In the genomic region with DNA sequence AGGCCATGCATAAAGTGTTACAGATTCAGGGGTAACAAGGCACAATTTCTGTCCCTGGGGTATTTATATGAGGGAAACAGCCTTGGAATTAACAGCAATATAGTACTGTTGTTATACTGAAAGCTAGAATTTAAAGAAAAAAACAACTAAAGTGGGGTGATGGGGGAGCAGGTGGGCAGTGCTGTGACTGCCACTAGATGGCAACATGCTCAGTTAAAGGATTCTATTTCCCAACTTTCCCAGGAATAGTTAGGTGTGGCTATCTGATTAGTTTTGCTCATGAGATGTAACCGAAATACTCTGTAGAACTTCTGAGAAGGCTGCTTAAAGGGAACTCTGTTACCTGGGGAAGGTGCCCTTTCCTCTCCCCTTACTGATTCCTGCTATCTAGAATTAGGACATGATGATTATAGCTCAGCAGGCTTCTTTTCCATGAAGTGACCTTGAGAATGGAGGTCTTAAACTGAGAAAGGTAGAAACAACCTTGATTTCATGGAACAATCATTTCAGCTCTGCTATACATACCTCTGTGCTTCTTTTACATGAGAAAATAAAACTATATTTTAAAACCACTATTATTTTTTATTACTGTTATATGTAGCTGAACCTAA, we compare ENCODE assay signal across 9 cellular contexts.
DNase-seq lines count a peak whose midpoint lies in the region; ATAC-seq and TF ChIP-seq lines count a peak whose summit lies in the region.
"Had no signal": no experiment of that assay in that cellular context is flagged by ENCODE, and none has a peak within 500 bp of the region (broad histone marks: within the 10 kb centered on the region; RNA-seq: fewer than 3 reads in every experiment).

No MANE protein-coding gene starts in this region.

- WGBS in stomach, 5 donors, result 24 to 43% (median 25%) methylated on average over 1 of the region's 1 CpG

- BruUV-seq in OCI-LY7 (replicated peaks; lab: Mats Ljungman, UMichigan), result no TSS peak

- H3K4me1 Mint-ChIP-seq in activated CD4-positive, alpha-beta memory T cell treated with anti-CD3 and anti-CD28 coated beads for 36 hours (ENCODE audit: low read depth), result no peaks in the 10 kb centered on the region

- H3K27me3 ChIP-seq in stomach, result no peaks in the 10 kb centered on the region

- no peaks in the 10 kb centered on the region for H3K36me3 ChIP-seq in OCI-LY7 (ENCODE audit: insufficient read depth, low read length)
- no peaks in the 10 kb centered on the region for H3K36me3 ChIP-seq in stomach

- CTCF ChIA-PET in OCI-LY7 (lab: Charles Lee; ENCODE audit: unreplicated experiment), result interaction anchor here (0.6 to 0.7 kb wide), 2 partner anchors 14 to 216 kb away, joined by 3 read pairs; no protein-coding TSS in a partner anchor
- CTCF ChIA-PET in activated CD4-positive, alpha-beta memory T cell treated with anti-CD3 and anti-CD28 coated beads for 36 hours (lab: Charles Lee), result interaction anchor here (0.6 to 3.5 kb wide), 12 partner anchors 13 to 183 kb away, joined by 3 to 15 read pairs (median 4); a partner anchor contains a TSS

- no peak overlapping the region for H3K4me3 Mint-ChIP-seq in activated CD4-positive, alpha-beta memory T cell treated with anti-CD3 and anti-CD28 coated beads for 36 hours
- H3K4me3 Mint-ChIP-seq: dendritic cell treated with granulocyte-macrophage colony-stimulating factor and Interleukin-4, amounts not matched to agents 40 ng/mL and 50 ng/mL, for 4 days had no signal

- peaks cover 17% of the 10 kb centered on the region for H3K9me3 Mint-ChIP-seq in activated CD4-positive, alpha-beta memory T cell treated with anti-CD3 and anti-CD28 coated beads for 36 hours

- H4K20me1 ChIP-seq in OCI-LY7 (ENCODE audit: insufficient read depth, low read length), result no peaks in the 10 kb centered on the region

- H3K36me3 Mint-ChIP-seq in activated CD4-positive, alpha-beta memory T cell treated with anti-CD3 and anti-CD28 coated beads for 36 hours, result peaks cover 10% of the 10 kb centered on the region

- no peaks in the 10 kb centered on the region for H3K9me2 ChIP-seq in OCI-LY7 (ENCODE audit: insufficient read depth, low read length)

- in situ Hi-C loops in ACHN (cut with HindIII; ENCODE audit: low pct_ligation_motif_present, low pct_unique_long_range_greater_than_20kb, low sequenced_read_pairs) (no loop called here), GM13977 (cut with MboI; ENCODE audit: low pct_unique_long_range_greater_than_20kb, low sequenced_read_pairs, unreplicated experiment) (no loop called here)

- intact Hi-C loops in OCI-LY7 (cut with micrococcal nuclease; ENCODE audit: unreplicated experiment) (no loop called here), stomach (cut with DNase I; ENCODE audit: low total_unique reads) (no loop called here)
- intact Hi-C loops in activated CD4-positive, alpha-beta memory T cell treated with anti-CD3 and anti-CD28 coated beads for 36 hours (cut with micrococcal nuclease), result no loop called here

- H3K9me3 ChIP-seq in OCI-LY7 (ENCODE audit: low read length) (0 out of 2 replicates have a peak, but pooled peaks cover 11% of the 10 kb centered on the region), stomach (peaks cover 0 to 16% (median 4%) of the 10 kb centered on the region in 4 donors)

- no peak overlapping the region for H3K27ac ChIP-seq in OCI-LY7 (ENCODE audit: low read depth, low read length, poor library complexity, severe bottlenecking)
- no peak overlapping the region for H3K27ac ChIP-seq in stomach
- no peak overlapping the region for H3K27ac ChIP-seq in caudate nucleus (ENCODE audit: low read depth, low read length)

- H3K4me2 ChIP-seq in OCI-LY7 (ENCODE audit: low read length), result no peak overlapping the region

- ATAC-seq in GM21381 (IDR thresholded peaks at IDR 0.05; ENCODE audit: unreplicated experiment), result no peak

- TF ChIP-seq CTCF in GM13977 (IDR thresholded peaks at IDR 0.05; ENCODE audit: extremely low read depth, insufficient read depth, missing control alignments), result peak; percentile 61
- peak; percentile 94 for TF ChIP-seq CTCF in OCI-LY7 (conservative IDR thresholded peaks at IDR 0.05; ENCODE audit: low read length)
- peak; percentile 94 for TF ChIP-seq CTCF in fibroblast of pulmonary artery (IDR thresholded peaks at IDR 0.05; ENCODE audit: low read length, missing control alignments)
- peak in 4 of 7 experiments; percentile 46 to 57 (median 56) for TF ChIP-seq CTCF in stomach (IDR thresholded peaks at IDR 0.05)

- H3K4me1 ChIP-seq in OCI-LY7 (ENCODE audit: insufficient read depth, low read length, poor library complexity, severe bottlenecking), result no peaks in the 10 kb centered on the region
- H3K4me1 ChIP-seq in stomach, result no peaks in the 10 kb centered on the region

- no peaks in the 10 kb centered on the region for H3K79me2 ChIP-seq in OCI-LY7 (ENCODE audit: insufficient read depth, low read depth, low read length)

- POLR2A ChIA-PET in OCI-LY7 (lab: Charles Lee), result interaction anchor here (0.6 to 1.3 kb wide), 7 partner anchors 65 to 540 kb away, joined by 3 to 10 read pairs (median 4); no protein-coding TSS in a partner anchor
- POLR2A ChIA-PET in activated CD4-positive, alpha-beta memory T cell treated with anti-CD3 and anti-CD28 coated beads for 36 hours (lab: Charles Lee), result interaction anchor here (0.5 kb wide), 1 partner anchor 151 kb away, joined by 5 read pairs; no protein-coding TSS in a partner anchor

- TF ChIP-seq EP300 in stomach (IDR thresholded peaks at IDR 0.05), result no peak

- no peak overlapping the region for H2AFZ ChIP-seq in OCI-LY7 (ENCODE audit: low read length)

- no peaks in the 10 kb centered on the region for H3K27me3 Mint-ChIP-seq in activated CD4-positive, alpha-beta memory T cell treated with anti-CD3 and anti-CD28 coated beads for 36 hours
- H3K27me3 Mint-ChIP-seq: dendritic cell treated with granulocyte-macrophage colony-stimulating factor and Interleukin-4, amounts not matched to agents 40 ng/mL and 50 ng/mL, for 4 days had no signal

- H3K4me3 ChIP-seq in OCI-LY7 (ENCODE audit: low read depth, low read length, poor library complexity, severe bottlenecking) (no peak overlapping the region), fibroblast of pulmonary artery (replicated peaks; ENCODE audit: low read depth, low read length) (no peak overlapping the region), stomach (no peak overlapping the region)

- peak; percentile 34 for DNase-seq in ACHN
- DNase-seq in GM13977 (ENCODE audit: low spot score), result no peak
- DNase-seq in OCI-LY7 (ENCODE audit: low spot score), result peak; percentile 21
- DNase-seq in fibroblast of pulmonary artery (ENCODE audit: low read depth), result peak; percentile 47
- DNase-seq in stomach, result no peak
- DNase-seq in caudate nucleus (lab: John Stamatoyannopoulos, UW), result no peak
- no peak for DNase-seq in activated CD4-positive, alpha-beta memory T cell treated with anti-CD3 and anti-CD28 coated beads for 36 hours

- no peak overlapping the region for H3K27ac Mint-ChIP-seq in activated CD4-positive, alpha-beta memory T cell treated with anti-CD3 and anti-CD28 coated beads for 36 hours
- H3K27ac Mint-ChIP-seq: dendritic cell treated with granulocyte-macrophage colony-stimulating factor and Interleukin-4, amounts not matched to agents 40 ng/mL and 50 ng/mL, for 4 days had no signal

- TF ChIP-seq POLR2A in stomach (IDR thresholded peaks at IDR 0.05), result no peak

Comparison
In these comparisons a context has a peak if more than half of its experiments do, and no peak if none do; other contexts are left out.
1. DNase-seq: peak in ACHN (single experiment), OCI-LY7 (single experiment) and fibroblast of pulmonary artery (single experiment); none in GM13977 (single experiment), stomach (single experiment), caudate nucleus (0 of 61) and activated CD4-positive, alpha-beta memory T cell treated with anti-CD3 and anti-CD28 coated beads for 36 hours (single experiment).
2. Peak in every context shown above with its lines, with median percentiles within 50 percentile points of each other: CTCF ChIP-seq.